28 cellular contexts compared by ENCODE assay signal in genomic region chr11:87239001-87239400, GRCh38.
DNase-seq lines count a peak whose midpoint lies in the region; ATAC-seq and TF ChIP-seq lines count a peak whose summit lies in the region.
"Had no signal": no experiment of that assay in that cellular context is flagged by ENCODE, and none has a peak within 500 bp of the region (broad histone marks: within the 10 kb centered on the region; RNA-seq: fewer than 3 reads in every experiment).

No MANE protein-coding gene starts in this region.

- no peaks in the 10 kb centered on the region for H3K4me1 ChIP-seq in OCI-LY7 (ENCODE audit: insufficient read depth, low read length, poor library complexity, severe bottlenecking)
- no peaks in the 10 kb centered on the region for H3K4me1 ChIP-seq in right cardiac atrium (ENCODE audit: control insufficient read depth, insufficient read depth, low read length)
- H3K4me1 ChIP-seq in thoracic aorta (ENCODE audit: control insufficient read depth in 1 of 2, low read depth in 2 of 2) = peaks cover 26 to 47% of the 10 kb centered on the region in 2 donors
- H3K4me1 ChIP-seq: BLaER1, lower lobe of right lung, SJCRH30, suprapubic skin had no signal

- H3K36me3 ChIP-seq in OCI-LY7 (ENCODE audit: insufficient read depth, low read length) (no peaks in the 10 kb centered on the region), thoracic aorta (no peaks in the 10 kb centered on the region)
- H3K36me3 ChIP-seq: BLaER1, cardiac muscle cell, lower lobe of right lung, ovary, SJCRH30, suprapubic skin had no signal

- H3K9me2 ChIP-seq in OCI-LY7 (ENCODE audit: insufficient read depth, low read length) = no peaks in the 10 kb centered on the region

- no peak overlapping the region for H2AFZ ChIP-seq in OCI-LY7 (ENCODE audit: low read length)

- ATAC-seq in right cardiac atrium = peak; percentile 61 to 71
- ATAC-seq in thoracic aorta (ENCODE audit: insufficient number of reproducible peaks, low FRiP score, low read depth) = no peak
- no peak for ATAC-seq in HG02870 (IDR thresholded peaks at IDR 0.05; ENCODE audit: unreplicated experiment)
- ATAC-seq: lower lobe of right lung had no signal

- H3K27ac ChIP-seq in OCI-LY7 (ENCODE audit: low read depth, low read length, poor library complexity, severe bottlenecking) (no peak overlapping the region), coronary artery (peak overlapping the region; percentile 7 to 73), right cardiac atrium (ENCODE audit: low read length) (no peak overlapping the region), thoracic aorta (peak overlapping the region; percentile 56 to 69)
- H3K27ac ChIP-seq: BLaER1, cardiac muscle cell, lower lobe of right lung, SJCRH30, suprapubic skin had no signal

- CTCF ChIA-PET in OCI-LY7 (lab: Charles Lee; ENCODE audit: unreplicated experiment) = no interaction called here

- intact Hi-C loops in OCI-LY7 (cut with micrococcal nuclease; ENCODE audit: unreplicated experiment) = no loop called here
- intact Hi-C loops in right cardiac atrium (cut with DNase I) = no loop called here

- BruUV-seq in OCI-LY7 (replicated peaks; lab: Mats Ljungman, UMichigan) = TSS peak; percentile 14

- no peaks in the 10 kb centered on the region for H4K20me1 ChIP-seq in OCI-LY7 (ENCODE audit: insufficient read depth, low read length)

- H3K9me3 ChIP-seq in OCI-LY7 (ENCODE audit: low read length) = no peaks in the 10 kb centered on the region
- no peaks in the 10 kb centered on the region for H3K9me3 ChIP-seq in right cardiac atrium (ENCODE audit: control insufficient read depth, low read length)
- no peaks in the 10 kb centered on the region for H3K9me3 ChIP-seq in thoracic aorta
- H3K9me3 ChIP-seq: BLaER1, lower lobe of right lung, ovary, SJCRH30, suprapubic skin had no signal

- no peak for TF ChIP-seq CTCF in OCI-LY7 (conservative IDR thresholded peaks at IDR 0.05; ENCODE audit: low read length)
- no peak for TF ChIP-seq CTCF in coronary artery (IDR thresholded peaks at IDR 0.05)
- TF ChIP-seq CTCF in thoracic aorta (IDR thresholded peaks at IDR 0.05) = no peak

- POLR2A ChIA-PET in OCI-LY7 (lab: Charles Lee) = no interaction called here

- H3K4me2 ChIP-seq in OCI-LY7 (ENCODE audit: low read length) = no peak overlapping the region
- H3K4me2 ChIP-seq: BLaER1 had no signal

- WGBS in right cardiac atrium = 35% methylated on average over 2 of the region's 2 CpGs

- DNase-seq in OCI-LY7 (ENCODE audit: low spot score) (no peak), coronary artery (ENCODE audit: low spot score) (no peak), right cardiac atrium (no peak), thoracic aorta (ENCODE audit: low spot score) (no peak), NCI-H774 (lab: John Stamatoyannopoulos, UW) (no peak), T-helper 1 cell (no peak), SIG-M5 (lab: John Stamatoyannopoulos, UW) (no peak)
- DNase-seq: ACHN; activated CD4-positive, alpha-beta T cell treated with anti-CD3 and anti-CD28 coated beads, Interleukin-2, amount 50 U/mL, for 4 hours; activated CD4-positive, CD25-positive, alpha-beta regulatory T cell; activated naive CD4-positive, alpha-beta T cell treated with anti-CD3 and anti-CD28 coated beads for 36 hours; COR-L47; dorsolateral prefrontal cortex; IMR-90; lower lobe of right lung; NCI-H1048; NCI-H187; NCI-H2171 treated with DMSO at 0.1 percent for 48 hours; NCI-H524; ovary; retina; SJCRH30; stimulated activated CD4-positive, alpha-beta T cell treated with anti-CD3 and anti-CD28 coated beads, Interleukin-12 subunit alpha, Interleukin-12 subunit beta, amount 100 ng/mL, for 4 hours; stimulated activated CD4-positive, alpha-beta T cell treated with anti-CD3 and anti-CD28 coated beads, Interleukin-4, amount 100 ng/mL, for 1 hour had no signal

- H3K4me3 ChIP-seq in OCI-LY7 (ENCODE audit: low read depth, low read length, poor library complexity, severe bottlenecking) (no peak overlapping the region), coronary artery (peak overlapping the region; percentile 6), right cardiac atrium (ENCODE audit: low read length) (no peak overlapping the region), thoracic aorta (peak overlapping the region; percentile 33)
- H3K4me3 ChIP-seq: BLaER1, cardiac muscle cell, dorsolateral prefrontal cortex, lower lobe of right lung, ovary, SJCRH30, suprapubic skin had no signal

- H3K27me3 ChIP-seq in right cardiac atrium (ENCODE audit: control insufficient read depth, insufficient read depth) (no peaks in the 10 kb centered on the region), thoracic aorta (replicated peaks; ENCODE audit: insufficient read depth) (no peaks in the 10 kb centered on the region)
- H3K27me3 ChIP-seq: BLaER1, cardiac muscle cell, dorsolateral prefrontal cortex, ovary, SJCRH30, suprapubic skin had no signal

- H3K79me2 ChIP-seq in OCI-LY7 (ENCODE audit: insufficient read depth, low read depth, low read length) = no peaks in the 10 kb centered on the region

Comparison
In these comparisons a context has a peak if more than half of its experiments do, and no peak if none do; other contexts are left out.
1. H3K27ac ChIP-seq: peak in coronary artery (2 of 2) and thoracic aorta (2 of 2); none in OCI-LY7 (single experiment) and right cardiac atrium (single experiment).
2. H3K4me3 ChIP-seq: peak in coronary artery (single experiment) and thoracic aorta (single experiment); none in OCI-LY7 (single experiment) and right cardiac atrium (single experiment).
3. ATAC-seq: peak in right cardiac atrium (2 of 2); none in thoracic aorta (single experiment) and HG02870 (single experiment).